17 cellular contexts compared by ENCODE assay signal in the genomic region with DNA sequence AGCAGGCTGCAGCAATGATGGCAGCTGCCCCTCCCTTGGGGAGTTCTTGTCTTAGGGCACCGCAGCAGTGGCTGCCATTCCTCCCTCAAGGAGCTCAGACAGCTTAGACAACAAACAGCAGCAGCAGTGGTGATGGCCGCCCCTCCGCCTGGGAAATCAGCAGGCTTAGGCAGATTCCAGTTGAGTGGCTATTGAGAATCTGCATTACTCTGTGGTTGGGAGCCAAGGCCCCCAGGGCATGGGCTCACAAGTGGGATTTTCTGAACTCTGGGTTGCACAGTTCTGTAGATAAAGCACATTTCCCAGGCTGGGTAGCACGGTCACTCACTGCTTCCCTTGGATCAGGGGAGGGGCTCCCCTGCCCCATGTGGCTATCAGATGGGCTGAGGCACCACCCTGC.
DNase-seq lines count a peak whose midpoint lies in the region; ATAC-seq and TF ChIP-seq lines count a peak whose summit lies in the region.
"Had no signal": no experiment of that assay in that cellular context is flagged by ENCODE, and none has a peak within 500 bp of the region (broad histone marks: within the 10 kb centered on the region; RNA-seq: fewer than 3 reads in every experiment).

No MANE protein-coding gene starts in this region.

- no peak overlapping the region for H3K14ac ChIP-seq in neuronal stem cell (ENCODE audit: low read length)

- no peak overlapping the region for H3K4ac ChIP-seq in neuronal stem cell (ENCODE audit: low read length)

- no peak overlapping the region for H3K27ac Mint-ChIP-seq in endodermal cell
- H3K27ac Mint-ChIP-seq: CD8-positive, alpha-beta memory T cell had no signal

- 64 to 65% methylated on average over 4 of the region's 4 CpGs for WGBS in endodermal cell (ENCODE audit: insufficient coverage in 1 of 2, insufficient read length in 1 of 2), 2 experiments
- no CpG with 5 or more reads among the region's 4 CpGs for WGBS in neuronal stem cell (ENCODE audit: extremely low coverage in 2 of 2, insufficient read length in 2 of 2, insufficient replicate concordance in 1 of 2), 2 donors

- H2BK15ac ChIP-seq in neuronal stem cell (ENCODE audit: low read length), result no peak overlapping the region

- H2BK12ac ChIP-seq in neuronal stem cell (ENCODE audit: low read length), result no peak overlapping the region

- peaks cover 4% of the 10 kb centered on the region for H3K9me3 Mint-ChIP-seq in endodermal cell

- intact Hi-C loops in dorsolateral prefrontal cortex (cut with DNase I), result no loop called here

- H3K27me3 ChIP-seq in endodermal cell (ENCODE audit: control insufficient read depth, insufficient read depth, low read length, poor library complexity, severe bottlenecking) (no peaks in the 10 kb centered on the region), neuronal stem cell (ENCODE audit: control insufficient read depth in 3 of 3, insufficient read depth in 3 of 3, low read depth in 1 of 3, low read length in 3 of 3) (no peaks in the 10 kb centered on the region), dorsolateral prefrontal cortex (no peaks in the 10 kb centered on the region)
- H3K27me3 ChIP-seq: BLaER1 treated with 17β-estradiol and CSF1 and Interleukin-3, amounts not matched to agents 10 nM and 100 nM; SJSA1 had no signal

- no peak for TF ChIP-seq CTCF in endodermal cell (conservative IDR thresholded peaks at IDR 0.05)
- TF ChIP-seq CTCF in dorsolateral prefrontal cortex (IDR thresholded peaks at IDR 0.05 in 54 of 56, conservative IDR thresholded peaks at IDR 0.05 in 2 of 56; ENCODE audit: low read depth in 1 of 56, partially characterized antibody in 56 of 56), result no peak
- no peak for TF ChIP-seq CTCF in omental fat pad (IDR thresholded peaks at IDR 0.05)

- no peak overlapping the region for H3K4me3 Mint-ChIP-seq in endodermal cell
- H3K4me3 Mint-ChIP-seq: CD8-positive, alpha-beta memory T cell had no signal

- H3K36me3 ChIP-seq in endodermal cell (ENCODE audit: control insufficient read depth, insufficient read depth, low read length), result no peaks in the 10 kb centered on the region
- H3K36me3 ChIP-seq in neuronal stem cell (replicated peaks in 1 of 2; ENCODE audit: control insufficient read depth in 2 of 2, insufficient read depth in 2 of 2, low read length in 2 of 2), result no peaks in the 10 kb centered on the region
- H3K36me3 ChIP-seq: BLaER1 treated with 17β-estradiol and CSF1 and Interleukin-3, amounts not matched to agents 10 nM and 100 nM; SJSA1 had no signal

- no peak overlapping the region for H3K4me2 ChIP-seq in neuronal stem cell (ENCODE audit: insufficient read depth, low read length, poor library complexity, severe bottlenecking)
- H3K4me2 ChIP-seq: BLaER1 treated with 17β-estradiol and CSF1 and Interleukin-3, amounts not matched to agents 10 nM and 100 nM; PC-9 had no signal

- no peaks in the 10 kb centered on the region for H3K79me1 ChIP-seq in neuronal stem cell (ENCODE audit: low read depth, low read length)

- H3K9me3 ChIP-seq in endodermal cell (ENCODE audit: control insufficient read depth, low read length) (peaks cover 5% of the 10 kb centered on the region), neuronal stem cell (replicated peaks in 1 of 2; ENCODE audit: control insufficient read depth in 2 of 2, insufficient read depth in 1 of 2, low read depth in 1 of 2, low read length in 2 of 2) (no peaks in the 10 kb centered on the region)
- H3K9me3 ChIP-seq: SJSA1 had no signal

- no peak overlapping the region for H3K23ac ChIP-seq in neuronal stem cell (ENCODE audit: low read depth, low read length, poor library complexity)

- H2AK5ac ChIP-seq in neuronal stem cell (ENCODE audit: low read depth, low read length), result no peak overlapping the region

- no peak overlapping the region for H4K91ac ChIP-seq in neuronal stem cell (ENCODE audit: low read depth, low read length, poor library complexity)

- H3K18ac ChIP-seq in neuronal stem cell (ENCODE audit: low read length), result peak overlapping the region; percentile 28

- H3K27ac ChIP-seq in endodermal cell (ENCODE audit: low read depth, low read length) (no peak overlapping the region), neuronal stem cell (replicated peaks; ENCODE audit: low read length) (no peak overlapping the region), dorsolateral prefrontal cortex (no peak overlapping the region)
- H3K27ac ChIP-seq: BLaER1 treated with 17β-estradiol and CSF1 and Interleukin-3, amounts not matched to agents 10 nM and 100 nM; PC-9; SJSA1 had no signal

- H3K4me1 Mint-ChIP-seq in endodermal cell, result no peaks in the 10 kb centered on the region
- H3K4me1 Mint-ChIP-seq: CD8-positive, alpha-beta memory T cell had no signal

- no peak for ATAC-seq in omental fat pad (ENCODE audit: low FRiP score)

- no peak overlapping the region for H4K8ac ChIP-seq in neuronal stem cell (ENCODE audit: low read depth, low read length)

- H3K4me1 ChIP-seq in endodermal cell (ENCODE audit: control insufficient read depth, insufficient read depth, low read length) (no peaks in the 10 kb centered on the region), neuronal stem cell (ENCODE audit: control insufficient read depth in 2 of 2, insufficient read depth in 1 of 2, low read depth in 1 of 2, low read length in 2 of 2) (no peaks in the 10 kb centered on the region)
- H3K4me1 ChIP-seq: BLaER1 treated with 17β-estradiol and CSF1 and Interleukin-3, amounts not matched to agents 10 nM and 100 nM; SJSA1 had no signal

- no peak overlapping the region for H3K9ac ChIP-seq in endodermal cell (ENCODE audit: extremely low read depth, low read length, poor library complexity, severe bottlenecking)
- H3K9ac ChIP-seq in neuronal stem cell (ENCODE audit: low read depth, low read length, poor library complexity), result no peak overlapping the region
- H3K9ac ChIP-seq: BLaER1 treated with 17β-estradiol and CSF1 and Interleukin-3, amounts not matched to agents 10 nM and 100 nM had no signal

- no peak overlapping the region for H2BK120ac ChIP-seq in neuronal stem cell (ENCODE audit: low read depth, low read length)

- peak; percentile 16 for DNase-seq in D341Med (ENCODE audit: low spot score)
- DNase-seq in NCI-H69 (lab: John Stamatoyannopoulos, UW), result peak; percentile 64
- DNase-seq in endodermal cell, result peak; percentile 41
- no peak for DNase-seq in neuronal stem cell (ENCODE audit: low spot score)
- no peak for DNase-seq in GM19240 (ENCODE audit: insufficient read length, low spot score)
- DNase-seq in dorsolateral prefrontal cortex, result no peak
- DNase-seq in omental fat pad (ENCODE audit: low spot score), result no peak
- DNase-seq: CD8-positive, alpha-beta memory T cell; DMS79; IMR-90; NCI-H1417 treated with DMSO at 0.1 percent for 48 hours; NCI-H1930; NCI-H2171 treated with DMSO at 0.1 percent for 48 hours; NCI-H774; PC-9 had no signal

- H2AFZ ChIP-seq in neuronal stem cell (ENCODE audit: low read length), result no peak overlapping the region
- H2AFZ ChIP-seq: PC-9 had no signal

- no peak overlapping the region for H3K4me3 ChIP-seq in endodermal cell (ENCODE audit: low read length)
- no peak overlapping the region for H3K4me3 ChIP-seq in neuronal stem cell (ENCODE audit: low read length in 2 of 2)
- H3K4me3 ChIP-seq in dorsolateral prefrontal cortex, result no peak overlapping the region
- H3K4me3 ChIP-seq: BLaER1 treated with 17β-estradiol and CSF1 and Interleukin-3, amounts not matched to agents 10 nM and 100 nM; PC-9; SJSA1 had no signal

- no peaks in the 10 kb centered on the region for H3K36me3 Mint-ChIP-seq in endodermal cell (ENCODE audit: low read depth)

- H2BK5ac ChIP-seq in neuronal stem cell (ENCODE audit: low read length), result no peak overlapping the region

- no peaks in the 10 kb centered on the region for H3K27me3 Mint-ChIP-seq in endodermal cell (ENCODE audit: insufficient read depth)
- H3K27me3 Mint-ChIP-seq: CD8-positive, alpha-beta memory T cell had no signal

Comparison
In these comparisons a context has a peak if more than half of its experiments do, and no peak if none do; other contexts are left out.
1. DNase-seq: peak in D341Med (single experiment), NCI-H69 (single experiment) and endodermal cell (single experiment); none in neuronal stem cell (single experiment), GM19240 (single experiment), dorsolateral prefrontal cortex (0 of 10) and omental fat pad (single experiment).